ENCODE assay signal across 19 cellular contexts in the genomic region with DNA sequence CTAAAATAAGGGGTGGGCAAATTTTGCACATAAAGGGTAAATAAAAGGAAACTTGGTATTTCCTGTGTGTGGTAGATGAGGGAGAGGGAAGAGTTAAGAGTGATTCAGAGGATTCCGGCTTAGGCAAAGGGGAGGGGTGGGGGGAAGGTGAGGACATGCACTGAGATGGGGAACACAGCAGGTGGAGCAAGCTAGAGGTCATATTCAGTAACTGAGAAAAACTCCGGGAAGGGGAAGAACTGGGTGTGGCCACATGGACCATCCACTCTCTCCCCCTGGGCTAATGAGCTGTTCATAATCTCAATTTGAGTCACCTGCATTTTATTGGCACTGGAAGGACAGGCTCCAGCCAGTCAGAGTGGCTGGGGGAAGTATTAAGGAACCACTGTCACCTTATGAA. TPM values are rescaled to one million over a fixed set of nuclear protein-coding genes. Genes with fewer than 3 reads are reported as not detected.
DNase-seq lines count a peak whose midpoint lies in the region; ATAC-seq and TF ChIP-seq lines count a peak whose summit lies in the region.
"Had no signal": no experiment of that assay in that cellular context is flagged by ENCODE, and none has a peak within 500 bp of the region (broad histone marks: within the 10 kb centered on the region; RNA-seq: fewer than 3 reads in every experiment).

No MANE protein-coding gene starts in this region.

- H4K20me1 ChIP-seq in GM23248 (ENCODE audit: insufficient read depth) = no peaks in the 10 kb centered on the region

- CTCF ChIA-PET in T-cell (lab: Charles Lee) = interaction anchor here in 1 of 2 donors (0.6 kb wide), 1 partner anchor 233 kb away, joined by 5 read pairs; no protein-coding TSS in a partner anchor

- no peaks in the 10 kb centered on the region for H3K9me2 ChIP-seq in GM23248 (ENCODE audit: insufficient read depth)

- H3K27ac ChIP-seq in GM23248 (no peak overlapping the region; the same call in 1 of the 2 replicates), brain microvascular endothelial cell (no peak overlapping the region)
- H3K27ac ChIP-seq: Peyer's patch, VCaP had no signal

- no peaks in the 10 kb centered on the region for H3K9me3 Mint-ChIP-seq in T-cell
- H3K9me3 Mint-ChIP-seq: CD4-positive, CD25-positive, alpha-beta regulatory T cell; effector memory CD8-positive, alpha-beta T cell had no signal

- TF ChIP-seq CTCF in brain microvascular endothelial cell (IDR thresholded peaks at IDR 0.05; ENCODE audit: low read depth, low read length, missing control alignments) = no peak

- in situ Hi-C loops in GM23248 (cut with MboI) (no loop called here), brain microvascular endothelial cell (cut with HindIII; ENCODE audit: low pct_ligation_motif_present, low sequenced_read_pairs) (no loop called here)

- no peaks in the 10 kb centered on the region for H3K36me3 ChIP-seq in GM23248 (ENCODE audit: low read depth)
- no peaks in the 10 kb centered on the region for H3K36me3 ChIP-seq in brain microvascular endothelial cell (replicated peaks)
- H3K36me3 ChIP-seq: Peyer's patch had no signal

- H3K27me3 ChIP-seq in GM23248 (replicated peaks; ENCODE audit: insufficient read depth) = no peaks in the 10 kb centered on the region
- H3K27me3 ChIP-seq in brain microvascular endothelial cell (replicated peaks) = no peaks in the 10 kb centered on the region
- H3K27me3 ChIP-seq: Peyer's patch had no signal

- H3K4me3 ChIP-seq in GM23248 (no peak overlapping the region), brain microvascular endothelial cell (ENCODE audit: low read depth, low read length) (no peak overlapping the region)
- H3K4me3 ChIP-seq: Peyer's patch had no signal

- peaks cover 31% of the 10 kb centered on the region for H3K4me1 ChIP-seq in GM23248 (ENCODE audit: insufficient read depth)
- H3K4me1 ChIP-seq: Peyer's patch had no signal

- H3K9ac ChIP-seq in GM23248 = no peak overlapping the region

- no peaks in the 10 kb centered on the region for H3K79me2 ChIP-seq in GM23248 (ENCODE audit: insufficient read depth)

- H3K4me3 Mint-ChIP-seq in T-cell = no peak overlapping the region
- H3K4me3 Mint-ChIP-seq: CD4-positive, CD25-positive, alpha-beta regulatory T cell; effector memory CD8-positive, alpha-beta T cell had no signal

- H3K4me1 Mint-ChIP-seq in T-cell = peaks cover 0 to 6% (median 0%) of the 10 kb centered on the region in 3 donors
- H3K4me1 Mint-ChIP-seq: CD4-positive, CD25-positive, alpha-beta regulatory T cell had no signal

- DNase-seq in GM23248 (peak; percentile 33), NCI-H226 (peak; percentile 74), brain microvascular endothelial cell (peak; percentile 22), myocyte (ENCODE audit: low read depth) (peak; percentile 58), OCI-M2 (lab: John Stamatoyannopoulos, UW; ENCODE audit: unreplicated experiment) (no peak), T-cell (no peak)
- DNase-seq: activated T-cell treated with anti-CD3 and anti-CD28 coated beads, Interleukin-2, amount 50 U/mL, for 1 hour; amniotic stem cell; CD4-positive, CD25-positive, alpha-beta regulatory T cell; effector memory CD8-positive, alpha-beta T cell; GOT3; hippocampal formation; Karpas-422; NCI-H2107; Peyer's patch had no signal

- H3K27ac Mint-ChIP-seq in T-cell = no peak overlapping the region
- H3K27ac Mint-ChIP-seq: effector memory CD8-positive, alpha-beta T cell; progenitor cell of endocrine pancreas had no signal

- ATAC-seq in GM21367 (IDR thresholded peaks at IDR 0.05; ENCODE audit: unreplicated experiment) (no peak), T-cell (replicated peaks in 1 of 4) (no peak), HG02938 (IDR thresholded peaks at IDR 0.05; ENCODE audit: unreplicated experiment) (no peak)
- ATAC-seq: effector memory CD8-positive, alpha-beta T cell had no signal

- no peaks in the 10 kb centered on the region for H3K9me3 ChIP-seq in GM23248 (ENCODE audit: low read depth)
- H3K9me3 ChIP-seq: Peyer's patch had no signal

- H3K4me2 ChIP-seq in GM23248 (ENCODE audit: unreplicated experiment) = no peak overlapping the region

- H2AFZ ChIP-seq in GM23248 = no peak overlapping the region

- H3K36me3 Mint-ChIP-seq in T-cell = no peaks in the 10 kb centered on the region
- H3K36me3 Mint-ChIP-seq: CD4-positive, CD25-positive, alpha-beta regulatory T cell had no signal

- POLR2A ChIA-PET in T-cell (lab: Charles Lee) = no interaction called here

- peaks cover 22% of the 10 kb centered on the region for H3F3A ChIP-seq in GM23248 (ENCODE audit: insufficient read depth)

- 47 to 55% methylated on average over 2 of the region's 2 CpGs for WGBS in GM23248 (ENCODE audit: low coverage in 1 of 2, low lambda C conversion rate in 2 of 2, missing lambda C conversion rate in 2 of 2), 2 experiments

- no peaks in the 10 kb centered on the region for H3K27me3 Mint-ChIP-seq in T-cell
- H3K27me3 Mint-ChIP-seq: CD4-positive, CD25-positive, alpha-beta regulatory T cell; effector memory CD8-positive, alpha-beta T cell; progenitor cell of endocrine pancreas had no signal

RNA-seq across cellular contexts. Expression of gene UGCG, which starts 45.1 kb away (rescaled TPM):
- total RNA-seq in GM23248 (2014; rRNA removed; shearing (Covaris generic)) = 148 and 172 TPM in 2 replicates
- polyA plus RNA-seq in GM23248 (2016; fragmentation: Nextera tagmentation; extraction: Ambion mirVana) = 73.1 and 73.6 TPM in 2 replicates
- total RNA-seq in myocyte (89.8 and 124 TPM in 2 replicates), T-cell (10 to 100 TPM; 20.1 to 41.6 (median 24.1) TPM)
- 24.4 TPM for polyA plus RNA-seq in myocyte (2012)

RNA-seq across cellular contexts. Expression of gene SHOC1, which starts 56.8 kb away (rescaled TPM):
- not detected in 2 replicates for total RNA-seq in GM23248 (2014; rRNA removed; shearing (Covaris generic))
- 0.09 and 0.11 TPM in 2 replicates for polyA plus RNA-seq in GM23248 (2016; fragmentation: Nextera tagmentation; extraction: Ambion mirVana)
- total RNA-seq in myocyte (not detected in 2 replicates), T-cell (not detected)
- 0.10 TPM for polyA plus RNA-seq in myocyte (2012)
- total RNA-seq: CD4-positive, CD25-positive, alpha-beta regulatory T cell; Peyer's patch; progenitor cell of endocrine pancreas had no signal
- polyA plus RNA-seq: CD4-positive, CD25-positive, alpha-beta regulatory T cell had no signal

Comparison
In these comparisons a context has a peak if more than half of its experiments do, and no peak if none do; other contexts are left out.
1. DNase-seq: peak in GM23248 (single experiment), NCI-H226 (single experiment), brain microvascular endothelial cell (single experiment) and myocyte (single experiment); none in OCI-M2 (single experiment) and T-cell (0 of 34).